In the genomic region with DNA sequence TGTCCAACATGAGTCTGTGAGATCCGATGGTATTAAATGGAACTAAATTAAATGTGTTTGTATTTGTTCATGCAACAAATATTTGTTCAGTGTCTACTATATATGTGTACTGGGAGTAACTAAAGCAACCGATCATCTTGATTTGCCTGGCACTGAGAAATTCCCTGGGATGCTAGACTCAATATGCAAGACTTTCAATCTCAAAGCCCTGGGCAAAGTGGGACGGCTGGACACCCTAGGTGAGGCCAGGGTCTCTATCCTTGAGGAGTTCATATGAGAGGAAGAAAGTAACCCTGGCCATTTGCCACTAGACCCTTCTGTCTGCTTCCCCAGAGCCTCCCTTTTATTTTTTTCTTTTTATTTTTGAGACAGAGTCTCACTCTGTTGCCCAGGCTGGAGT, we compare ENCODE assay signal across 19 cellular contexts. TPM values are rescaled to one million over a fixed set of nuclear protein-coding genes. Genes with fewer than 3 reads are reported as not detected.
A peak's percentile ranks its signal among the peaks of the same experiment; 100 is the strongest.
DNase-seq lines count a peak whose midpoint lies in the region; ATAC-seq and TF ChIP-seq lines count a peak whose summit lies in the region.
"Had no signal": no experiment of that assay in that cellular context is flagged by ENCODE, and none has a peak within 500 bp of the region (broad histone marks: within the 10 kb centered on the region; RNA-seq: fewer than 3 reads in every experiment).

No MANE protein-coding gene starts in this region.

- TF ChIP-seq POLR2A in spleen (IDR thresholded peaks at IDR 0.05), result no peak

- H3K4me1 ChIP-seq in spleen, result peaks cover 0 to 13% (median 0%) of the 10 kb centered on the region in 6 donors
- H3K4me1 ChIP-seq: Caco-2 had no signal

- peaks cover 0 to 7% (median 0%) of the 10 kb centered on the region in 7 donors for H3K27me3 ChIP-seq in spleen (replicated peaks in 1 of 7)
- H3K27me3 ChIP-seq: MG63 had no signal

- H3K36me3 ChIP-seq in spleen, result no peaks in the 10 kb centered on the region
- H3K36me3 ChIP-seq: MG63 had no signal

- H3K9me3 ChIP-seq in spleen, result no peaks in the 10 kb centered on the region
- H3K9me3 ChIP-seq: Caco-2, MG63 had no signal

- TF ChIP-seq CTCF in LNCaP clone FGC (IDR thresholded peaks at IDR 0.05; ENCODE audit: control insufficient read depth, extremely low read depth, insufficient read depth), result no peak
- no peak for TF ChIP-seq CTCF in natural killer cell (IDR thresholded peaks at IDR 0.05)
- TF ChIP-seq CTCF in spleen (IDR thresholded peaks at IDR 0.05 in 8 of 11, conservative IDR thresholded peaks at IDR 0.05 in 3 of 11), result no peak

- H3K4me3 ChIP-seq in LNCaP clone FGC (ENCODE audit: low read depth, low read length) (no peak overlapping the region), spleen (no peak overlapping the region)
- H3K4me3 ChIP-seq: MG63 had no signal

- 75 to 91% (median 90%) methylated on average over 3 of the region's 3 CpGs for WGBS in spleen, 5 donors

- H3K4me1 Mint-ChIP-seq in activated T-helper 17 cell treated with anti-CD3 and anti-CD28 coated beads, Interleukin-2, amount 50 U/mL, for 72 hours, result no peaks in the 10 kb centered on the region
- H3K4me1 Mint-ChIP-seq in natural killer cell, result peaks cover 42 to 46% of the 10 kb centered on the region in 2 donors

- DNase-seq in LNCaP clone FGC (ENCODE audit: low read depth) (peak; percentile 30), natural killer cell (no peak), spleen (peak; percentile 21), MV-4-11 (lab: John Stamatoyannopoulos, UW) (no peak)
- DNase-seq in activated effector memory CD4-positive, alpha-beta T cell treated with anti-CD3 and anti-CD28 coated beads, Interleukin-2, amount 50 U/mL, for 16 hours, result no peak
- DNase-seq: C1 segment of cervical spinal cord; CD8-positive, alpha-beta T cell; KBM-7; MG63; NCI-H1694; NCI-H2029 treated with DMSO at 0.1 percent for 48 hours; NCI-H446 treated with DMSO at 0.1 percent for 48 hours; NCI-H526; RPMI8226; SHP77 had no signal

- no peak overlapping the region for H3K27ac ChIP-seq in spleen

- peaks cover 10% of the 10 kb centered on the region for H3K27me3 Mint-ChIP-seq in activated T-helper 17 cell treated with anti-CD3 and anti-CD28 coated beads, Interleukin-2, amount 50 U/mL, for 72 hours
- H3K27me3 Mint-ChIP-seq in natural killer cell (ENCODE audit: low read depth in 2 of 2), result peaks cover 0 to 7% of the 10 kb centered on the region in 2 donors

- H3K4me3 Mint-ChIP-seq in activated T-helper 17 cell treated with anti-CD3 and anti-CD28 coated beads, Interleukin-2, amount 50 U/mL, for 72 hours, result no peak overlapping the region
- H3K4me3 Mint-ChIP-seq in natural killer cell, result peak overlapping the region; percentile 87
- H3K4me3 Mint-ChIP-seq: CD8-positive, alpha-beta T cell had no signal

- ATAC-seq in activated T-helper 17 cell treated with anti-CD3 and anti-CD28 coated beads, Interleukin-2, amount 50 U/mL, for 72 hours (replicated peaks), result no peak
- no peak for ATAC-seq in natural killer cell
- ATAC-seq in GM21576 (IDR thresholded peaks at IDR 0.05; ENCODE audit: unreplicated experiment), result no peak
- ATAC-seq: CD8-positive, alpha-beta T cell; HCT116 had no signal

- no peaks in the 10 kb centered on the region for H3K9me3 Mint-ChIP-seq in activated T-helper 17 cell treated with anti-CD3 and anti-CD28 coated beads, Interleukin-2, amount 50 U/mL, for 72 hours
- H3K9me3 Mint-ChIP-seq in natural killer cell, result no peaks in the 10 kb centered on the region
- H3K9me3 Mint-ChIP-seq: CD8-positive, alpha-beta T cell had no signal

- H3K27ac Mint-ChIP-seq in activated T-helper 17 cell treated with anti-CD3 and anti-CD28 coated beads, Interleukin-2, amount 50 U/mL, for 72 hours, result peak overlapping the region; percentile 40
- H3K27ac Mint-ChIP-seq in natural killer cell, result peak overlapping the region; percentile 53 to 66
- H3K27ac Mint-ChIP-seq: CD8-positive, alpha-beta T cell had no signal

- intact Hi-C loops in natural killer cell (cut with micrococcal nuclease) (no loop called here), spleen (cut with DNase I; ENCODE audit: low total_unique reads) (no loop called here)

- H3K36me3 Mint-ChIP-seq in activated T-helper 17 cell treated with anti-CD3 and anti-CD28 coated beads, Interleukin-2, amount 50 U/mL, for 72 hours (ENCODE audit: low read depth), result no peaks in the 10 kb centered on the region
- no peaks in the 10 kb centered on the region for H3K36me3 Mint-ChIP-seq in natural killer cell
- H3K36me3 Mint-ChIP-seq: CD8-positive, alpha-beta T cell had no signal

RNA-seq across cellular contexts. Expression of gene HPCAL1, which starts 44.0 kb away (rescaled TPM):
- total RNA-seq in activated T-helper 17 cell treated with anti-CD3 and anti-CD28 coated beads, Interleukin-2, amount 50 U/mL, for 72 hours, result 100 to 1,000 TPM in 1 of 2 donors, 10 to 100 TPM in 1; 57.9 to 139 TPM
- 10 to 100 TPM; 31.1 to 45.2 (median 39.8) TPM for total RNA-seq in natural killer cell
- 10 to 100 TPM; 42.3 to 80.6 (median 57.5) TPM for total RNA-seq in spleen
- 10 to 100 TPM; 41.9 to 58.5 (median 57.9) TPM for polyA plus RNA-seq in spleen

Comparison
In these comparisons a context has a peak if more than half of its experiments do, and no peak if none do; other contexts are left out.
1. DNase-seq: peak in LNCaP clone FGC (single experiment) and spleen (single experiment); none in natural killer cell (single experiment), activated effector memory CD4-positive, alpha-beta T cell treated with anti-CD3 and anti-CD28 coated beads, Interleukin-2, amount 50 U/mL, for 16 hours (single experiment) and MV-4-11 (single experiment).